ENCODE assay signal across 17 cellular contexts in the genomic region with DNA sequence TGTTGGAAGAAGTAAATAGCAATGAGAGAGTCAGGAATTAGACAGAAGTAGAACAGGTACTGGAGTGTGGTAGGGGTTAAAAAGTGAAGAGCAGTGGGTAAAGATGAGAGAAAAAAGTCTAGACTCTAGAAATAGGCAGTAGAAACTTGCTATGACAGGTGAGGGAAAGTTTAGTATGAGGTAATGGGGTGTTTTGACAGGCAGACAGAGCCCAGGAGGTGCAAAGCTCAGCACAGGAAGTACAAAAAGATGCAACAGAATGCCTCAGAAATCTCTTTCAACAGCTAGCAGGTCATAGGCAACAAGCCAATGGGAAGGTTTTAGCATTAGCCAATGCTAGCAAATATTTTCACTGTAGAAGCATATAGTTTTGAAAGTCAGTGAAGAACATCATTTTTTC.
A peak's percentile ranks its signal among the peaks of the same experiment; 100 is the strongest.
DNase-seq lines count a peak whose midpoint lies in the region; ATAC-seq and TF ChIP-seq lines count a peak whose summit lies in the region.
"Had no signal": no experiment of that assay in that cellular context is flagged by ENCODE, and none has a peak within 500 bp of the region (broad histone marks: within the 10 kb centered on the region; RNA-seq: fewer than 3 reads in every experiment).

No MANE protein-coding gene starts in this region.

- H3K4me3 Mint-ChIP-seq in activated CD4-positive, alpha-beta T cell treated with anti-CD3 and anti-CD28 coated beads for 36 hours: no peak overlapping the region
- H3K4me3 Mint-ChIP-seq: memory B cell had no signal

- no peaks in the 10 kb centered on the region for H3K27me3 Mint-ChIP-seq in activated CD4-positive, alpha-beta T cell treated with anti-CD3 and anti-CD28 coated beads for 36 hours

- POLR2A ChIA-PET in activated CD4-positive, alpha-beta T cell treated with anti-CD3 and anti-CD28 coated beads for 36 hours (lab: Charles Lee): no interaction called here
- POLR2A ChIA-PET in IMR-90 (lab: Charles Lee; ENCODE audit: unreplicated experiment): no interaction called here

- TF ChIP-seq POLR2A in IMR-90 (IDR thresholded peaks at IDR 0.05; ENCODE audit: low read depth, low read length): no peak

- H2AK9ac ChIP-seq in IMR-90 (replicated peaks; ENCODE audit: low read depth, low read length, poor library complexity): no peak overlapping the region

- H3K4ac ChIP-seq in IMR-90 (ENCODE audit: low read depth, low read length): no peak overlapping the region

- H3K79me1 ChIP-seq in IMR-90 (ENCODE audit: low read depth in 1 of 2, low read length in 2 of 2): no peaks in the 10 kb centered on the region

- H3K4me1 ChIP-seq in IMR-90 (ENCODE audit: control insufficient read depth, insufficient read depth, low read length): no peaks in the 10 kb centered on the region; the same call in 1 of the 2 replicates
- H3K4me1 ChIP-seq: esophagus squamous epithelium, upper lobe of left lung had no signal

- no peaks in the 10 kb centered on the region for H3K36me3 ChIP-seq in IMR-90 (ENCODE audit: control insufficient read depth, insufficient read depth, low read length)
- H3K36me3 ChIP-seq: esophagus squamous epithelium, upper lobe of left lung had no signal

- H3K36me3 Mint-ChIP-seq in activated CD4-positive, alpha-beta T cell treated with anti-CD3 and anti-CD28 coated beads for 36 hours (ENCODE audit: low read depth): no peaks in the 10 kb centered on the region

- H3K23ac ChIP-seq in IMR-90 (ENCODE audit: low read depth, low read length): no peak overlapping the region

- H3K9me1 ChIP-seq in IMR-90 (ENCODE audit: insufficient read depth, low read length): peaks cover 5% of the 10 kb centered on the region; the same call in 1 of the 2 replicates

- H3K9me3 ChIP-seq in IMR-90 (ENCODE audit: control insufficient read depth, insufficient read depth, low read length): no peaks in the 10 kb centered on the region
- H3K9me3 ChIP-seq: esophagus squamous epithelium, upper lobe of left lung had no signal

- no peak overlapping the region for H4K5ac ChIP-seq in IMR-90 (ENCODE audit: low read depth, low read length)

- H3K27ac Mint-ChIP-seq in activated CD4-positive, alpha-beta T cell treated with anti-CD3 and anti-CD28 coated beads for 36 hours: peak overlapping the region; percentile 52

- ATAC-seq in activated CD4-positive, alpha-beta T cell treated with anti-CD3 and anti-CD28 coated beads for 36 hours: peak; percentile 93
- ATAC-seq in GM19468 (IDR thresholded peaks at IDR 0.05; ENCODE audit: extremely low read depth, unreplicated experiment) (peak; percentile 9), IMR-90 (ENCODE audit: low read depth) (no peak; the same call in 1 of the 2 replicates), HG03521 (IDR thresholded peaks at IDR 0.05; ENCODE audit: unreplicated experiment) (no peak)

- H2BK20ac ChIP-seq in IMR-90 (ENCODE audit: low read depth, low read length): no peak overlapping the region

- H3K56ac ChIP-seq in IMR-90 (ENCODE audit: extremely low read depth, insufficient read depth, low read length): no peak overlapping the region

- no peak overlapping the region for H4K8ac ChIP-seq in IMR-90 (ENCODE audit: low read depth in 2 of 2, low read length in 2 of 2)

- dilution Hi-C loops in IMR-90 (cut with HindIII; ENCODE audit: low sequenced_read_pairs, unreplicated experiment): no loop called here

- H3K14ac ChIP-seq in IMR-90 (replicated peaks; ENCODE audit: low read depth, low read length): no peak overlapping the region

- in situ Hi-C loops in IMR-90 (cut with MboI; ENCODE audit: low sequenced_read_pairs): no loop called here

- H4K91ac ChIP-seq in IMR-90 (ENCODE audit: insufficient read depth, low read depth, low read length): no peak overlapping the region

- no peaks in the 10 kb centered on the region for H3K9me3 Mint-ChIP-seq in activated CD4-positive, alpha-beta T cell treated with anti-CD3 and anti-CD28 coated beads for 36 hours (ENCODE audit: low read depth)

- no peak overlapping the region for H2BK5ac ChIP-seq in IMR-90 (ENCODE audit: low read depth, low read length, poor library complexity, severe bottlenecking)

- peaks cover 14% of the 10 kb centered on the region for H3K4me1 Mint-ChIP-seq in activated CD4-positive, alpha-beta T cell treated with anti-CD3 and anti-CD28 coated beads for 36 hours
- H3K4me1 Mint-ChIP-seq: memory B cell had no signal

- BruUV-seq in IMR-90 (replicated peaks; lab: Mats Ljungman, UMichigan): no TSS peak

- H3K27me3 ChIP-seq in IMR-90 (ENCODE audit: control insufficient read depth, insufficient read depth, low read length): no peaks in the 10 kb centered on the region
- H3K27me3 ChIP-seq: esophagus squamous epithelium, upper lobe of left lung had no signal

- TF ChIP-seq CTCF in IMR-90 (conservative IDR thresholded peaks at IDR 0.05; ENCODE audit: low read depth, low read length): no peak

- intact Hi-C loops in activated CD4-positive, alpha-beta T cell treated with anti-CD3 and anti-CD28 coated beads for 36 hours (cut with DNase I, micrococcal nuclease): loop anchor here in 1 of 2 experiments (5.0 kb wide), 1 partner anchor 33 kb away; no protein-coding TSS in a partner anchor
- intact Hi-C loops in IMR-90 (cut with micrococcal nuclease): no loop called here

- no peak overlapping the region for H3K4me2 ChIP-seq in IMR-90 (ENCODE audit: low read depth, low read length)
- H3K4me2 ChIP-seq: smooth muscle cell had no signal

- no peak overlapping the region for H2AFZ ChIP-seq in IMR-90 (replicated peaks; ENCODE audit: low read length, poor library complexity)

- H2AK5ac ChIP-seq in IMR-90 (ENCODE audit: low read depth, low read length): no peak overlapping the region

- H3K9ac ChIP-seq in IMR-90 (ENCODE audit: low read depth, low read length): no peak overlapping the region

- DNase-seq in activated CD4-positive, alpha-beta T cell treated with anti-CD3 and anti-CD28 coated beads for 36 hours: peak; percentile 37
- no peak for DNase-seq in activated CD4-positive, alpha-beta T cell treated with anti-CD3 and anti-CD28 coated beads for 1 hour
- DNase-seq in IMR-90: peak; percentile 19
- peak; percentile 8 for DNase-seq in effector CD4-positive, alpha-beta T cell
- no peak for DNase-seq in HUDEP-2 (lab: John Stamatoyannopoulos, UW; ENCODE audit: unreplicated experiment in 76 of 76)
- no peak for DNase-seq in NCI-H2196 treated with DMSO at 0.1 percent for 48 hours (lab: John Stamatoyannopoulos, UW; ENCODE audit: unreplicated experiment)
- DNase-seq: activated effector memory CD4-positive, alpha-beta T cell treated with Interleukin-2 at 50 U/mL for 16 hours; DND-41; esophagus squamous epithelium; NCI-H1105; NCI-H524 treated with DMSO at 0.1 percent for 48 hours; nucleus accumbens; upper lobe of left lung had no signal

- no peak overlapping the region for H3K18ac ChIP-seq in IMR-90 (ENCODE audit: low read depth, low read length)

- no peak overlapping the region for H2BK15ac ChIP-seq in IMR-90 (ENCODE audit: low read depth, low read length)

- H4K20me1 ChIP-seq in IMR-90 (ENCODE audit: insufficient read depth, low read length): no peaks in the 10 kb centered on the region

- H3K27ac ChIP-seq in IMR-90 (ENCODE audit: insufficient read depth, low read length): no peak overlapping the region
- H3K27ac ChIP-seq: esophagus squamous epithelium, upper lobe of left lung had no signal

- TF ChIP-seq RAD21 in IMR-90 (IDR thresholded peaks at IDR 0.05; ENCODE audit: low read length): no peak

- H2BK120ac ChIP-seq in IMR-90 (ENCODE audit: low read depth, low read length): no peak overlapping the region

- H3K4me3 ChIP-seq in IMR-90 (ENCODE audit: insufficient read depth, low read depth, low read length): no peak overlapping the region
- H3K4me3 ChIP-seq: esophagus squamous epithelium, smooth muscle cell, upper lobe of left lung had no signal

- CTCF ChIA-PET in activated CD4-positive, alpha-beta T cell treated with anti-CD3 and anti-CD28 coated beads for 36 hours (lab: Charles Lee): interaction anchor here (1.0 to 1.6 kb wide), 4 partner anchors 9 to 255 kb away, joined by 3 to 4 read pairs (median 4); no protein-coding TSS in a partner anchor
- CTCF ChIA-PET in IMR-90 (lab: Yijun Ruan, JAX): no interaction called here

TF ChIP-seq in IMR-90, 13 proteins besides CTCF, POLR2A, EP300 and RAD21:
- TF ChIP-seq MAZ (IDR thresholded peaks at IDR 0.05; ENCODE audit: borderline replicate concordance, low read depth, low read length) (no peak), SMC3 (IDR thresholded peaks at IDR 0.05; ENCODE audit: low read depth, low read length) (no peak), FOS (IDR thresholded peaks at IDR 0.05; ENCODE audit: low read depth, low read length) (no peak), USF2 (IDR thresholded peaks at IDR 0.05; ENCODE audit: low read depth, low read length) (no peak), ELK1 (IDR thresholded peaks at IDR 0.05; ENCODE audit: borderline replicate concordance, low read depth, low read length) (no peak), CHD1 (IDR thresholded peaks at IDR 0.05; ENCODE audit: low read depth, low read length) (no peak), BHLHE40 (IDR thresholded peaks at IDR 0.05; ENCODE audit: low read depth, low read length) (no peak), MXI1 (IDR thresholded peaks at IDR 0.05; ENCODE audit: borderline replicate concordance, low read depth, low read length) (no peak), MAFK (IDR thresholded peaks at IDR 0.05; ENCODE audit: low read depth, low read length) (no peak), RFX5 (IDR thresholded peaks at IDR 0.05; ENCODE audit: low read depth, low read length) (no peak), RCOR1 (IDR thresholded peaks at IDR 0.05; ENCODE audit: insufficient replicate concordance, low read length) (no peak), CEBPB (IDR thresholded peaks at IDR 0.05; ENCODE audit: low read depth, low read length) (no peak), NFE2L2 (IDR thresholded peaks at IDR 0.05; ENCODE audit: low read depth, low read length) (no peak)

Comparison
In these comparisons a context has a peak if more than half of its experiments do, and no peak if none do; other contexts are left out.
1. DNase-seq: peak in activated CD4-positive, alpha-beta T cell treated with anti-CD3 and anti-CD28 coated beads for 36 hours (single experiment), IMR-90 (single experiment) and effector CD4-positive, alpha-beta T cell (single experiment); none in activated CD4-positive, alpha-beta T cell treated with anti-CD3 and anti-CD28 coated beads for 1 hour (single experiment), HUDEP-2 (0 of 76) and NCI-H2196 treated with DMSO at 0.1 percent for 48 hours (single experiment).
2. ATAC-seq: peak in activated CD4-positive, alpha-beta T cell treated with anti-CD3 and anti-CD28 coated beads for 36 hours (single experiment) and GM19468 (single experiment); none in IMR-90 (single experiment) and HG03521 (single experiment).